In the genomic region with DNA sequence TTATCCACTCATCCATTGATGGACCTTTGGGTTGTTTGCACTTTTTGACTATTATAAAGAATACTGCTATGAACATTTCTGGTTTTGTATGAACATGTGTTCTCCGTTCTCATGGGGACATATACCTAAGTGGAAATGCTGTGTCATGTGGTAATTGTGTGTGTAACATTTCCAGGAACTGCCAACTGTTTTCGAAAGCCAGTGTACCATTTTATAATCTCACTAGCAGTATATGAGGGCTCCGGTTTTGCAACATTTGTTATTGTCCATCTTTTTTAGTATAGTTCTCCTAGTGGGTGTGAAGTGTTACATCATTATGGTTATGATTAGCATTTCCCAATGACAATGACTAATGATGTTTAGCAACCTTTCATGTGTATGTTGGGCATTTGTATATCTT, we compare ENCODE assay signal across 1 cellular context.
TF ChIP-seq lines count a peak whose summit lies in the region.

No MANE protein-coding gene starts in this region.

TF ChIP-seq in K562, 482 proteins besides CTCF, POLR2A, EP300 and RAD21 (continued from another document and continues in another):
- TF ChIP-seq ZKSCAN1 (IDR thresholded peaks at IDR 0.05; ENCODE audit: low read depth, low read length) = no peak
- no peak for TF ChIP-seq BCOR (IDR thresholded peaks at IDR 0.05)
- TF ChIP-seq, protein P1, sequence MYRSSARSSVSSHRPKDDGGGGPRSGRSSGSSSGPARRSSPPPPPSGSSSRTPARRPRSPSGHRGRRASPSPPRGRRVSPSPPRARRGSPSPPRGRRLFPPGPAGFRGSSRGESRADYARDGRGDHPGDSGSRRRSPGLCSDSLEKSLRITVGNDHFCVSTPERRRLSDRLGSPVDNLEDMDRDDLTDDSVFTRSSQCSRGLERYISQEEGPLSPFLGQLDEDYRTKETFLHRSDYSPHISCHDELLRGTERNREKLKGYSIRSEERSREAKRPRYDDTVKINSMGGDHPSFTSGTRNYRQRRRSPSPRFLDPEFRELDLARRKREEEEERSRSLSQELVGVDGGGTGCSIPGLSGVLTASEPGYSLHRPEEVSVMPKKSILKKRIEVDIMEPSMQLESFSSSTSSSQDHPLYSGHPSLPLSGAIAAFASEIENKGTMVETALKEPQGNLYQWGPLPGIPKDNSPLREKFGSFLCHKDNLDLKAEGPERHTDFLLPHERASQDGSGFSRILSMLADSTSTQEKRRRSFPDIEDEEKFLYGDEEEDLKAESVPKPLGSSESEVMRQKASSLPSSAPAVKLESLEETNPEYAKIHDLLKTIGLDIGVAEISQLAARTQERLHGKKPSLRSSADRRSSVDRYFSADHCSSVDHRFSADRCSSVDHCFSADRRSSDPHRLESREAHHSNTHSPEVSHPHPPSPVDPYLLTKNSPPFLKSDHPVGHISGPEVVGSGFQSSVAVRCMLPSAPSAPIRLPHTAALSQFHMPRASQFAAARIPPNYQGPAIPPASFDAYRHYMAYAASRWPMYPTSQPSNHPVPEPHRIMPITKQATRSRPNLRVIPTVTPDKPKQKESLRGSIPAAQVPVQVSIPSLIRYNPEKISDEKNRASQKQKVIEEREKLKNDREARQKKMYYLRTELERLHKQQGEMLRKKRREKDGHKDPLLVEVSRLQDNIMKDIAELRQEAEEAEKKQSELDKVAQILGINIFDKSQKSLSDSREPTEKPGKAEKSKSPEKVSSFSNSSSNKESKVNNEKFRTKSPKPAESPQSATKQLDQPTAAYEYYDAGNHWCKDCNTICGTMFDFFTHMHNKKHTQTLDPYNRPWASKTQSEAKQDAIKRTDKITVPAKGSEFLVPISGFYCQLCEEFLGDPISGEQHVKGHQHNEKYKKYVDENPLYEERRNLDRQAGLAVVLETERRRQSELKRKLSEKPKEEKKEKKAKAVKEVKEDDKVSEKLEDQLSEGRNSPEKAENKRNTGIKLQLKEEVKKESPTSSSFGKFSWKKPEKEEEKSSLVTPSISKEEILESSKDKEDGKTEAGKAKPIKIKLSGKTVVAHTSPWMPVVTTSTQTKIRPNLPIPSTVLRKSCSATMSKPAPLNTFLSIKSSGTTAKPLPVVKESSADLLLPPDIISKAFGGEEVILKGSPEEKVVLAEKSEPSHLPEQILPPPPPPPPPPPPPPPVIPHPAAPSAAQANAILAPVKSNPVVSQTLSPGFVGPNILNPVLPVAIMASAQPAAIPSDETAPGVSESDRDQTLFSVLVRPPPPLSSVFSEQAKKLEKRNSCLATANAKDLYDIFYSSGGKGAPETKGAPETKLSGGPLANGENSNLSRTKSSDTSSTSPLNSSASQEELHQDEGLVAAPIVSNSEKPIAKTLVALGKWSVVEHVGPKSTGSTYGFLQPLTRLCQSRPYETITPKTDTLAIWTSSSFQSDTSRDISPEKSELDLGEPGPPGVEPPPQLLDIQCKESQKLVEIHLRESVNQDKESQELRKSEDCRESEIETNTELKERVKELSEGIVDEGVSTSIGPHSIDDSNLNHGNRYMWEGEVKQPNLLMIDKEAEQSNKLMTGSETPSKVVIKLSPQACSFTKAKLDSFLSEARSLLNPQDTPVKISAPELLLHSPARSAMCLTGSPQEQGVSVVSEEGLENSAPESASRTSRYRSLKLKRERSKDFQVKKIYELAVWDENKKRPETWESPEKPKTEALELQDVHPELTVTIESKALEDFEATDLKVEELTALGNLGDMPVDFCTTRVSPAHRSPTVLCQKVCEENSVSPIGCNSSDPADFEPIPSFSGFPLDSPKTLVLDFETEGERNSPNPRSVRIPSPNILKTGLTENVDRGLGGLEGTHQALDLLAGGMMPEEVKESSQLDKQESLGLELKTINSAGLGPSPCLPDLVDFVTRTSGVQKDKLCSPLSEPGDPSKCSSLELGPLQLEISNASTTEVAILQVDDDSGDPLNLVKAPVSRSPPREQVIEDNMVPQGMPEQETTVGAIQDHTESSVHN (IDR thresholded peaks at IDR 0.05; ENCODE audit: borderline replicate concordance in 1 of 2, low read depth in 1 of 2) = no peak
- TF ChIP-seq, protein P2, sequence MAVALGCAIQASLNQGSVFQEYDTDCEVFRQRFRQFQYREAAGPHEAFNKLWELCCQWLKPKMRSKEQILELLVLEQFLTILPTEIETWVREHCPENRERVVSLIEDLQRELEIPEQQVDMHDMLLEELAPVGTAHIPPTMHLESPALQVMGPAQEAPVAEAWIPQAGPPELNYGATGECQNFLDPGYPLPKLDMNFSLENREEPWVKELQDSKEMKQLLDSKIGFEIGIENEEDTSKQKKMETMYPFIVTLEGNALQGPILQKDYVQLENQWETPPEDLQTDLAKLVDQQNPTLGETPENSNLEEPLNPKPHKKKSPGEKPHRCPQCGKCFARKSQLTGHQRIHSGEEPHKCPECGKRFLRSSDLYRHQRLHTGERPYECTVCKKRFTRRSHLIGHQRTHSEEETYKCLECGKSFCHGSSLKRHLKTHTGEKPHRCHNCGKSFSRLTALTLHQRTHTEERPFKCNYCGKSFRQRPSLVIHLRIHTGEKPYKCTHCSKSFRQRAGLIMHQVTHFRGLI (CRISPR knock-in tag; IDR thresholded peaks at IDR 0.05) = no peak
- TF ChIP-seq GTF2A2 (tag; IDR thresholded peaks at IDR 0.05) = no peak
- no peak for TF ChIP-seq DDX20 (tag; IDR thresholded peaks at IDR 0.05; ENCODE audit: low read depth)
- TF ChIP-seq, protein P3, sequence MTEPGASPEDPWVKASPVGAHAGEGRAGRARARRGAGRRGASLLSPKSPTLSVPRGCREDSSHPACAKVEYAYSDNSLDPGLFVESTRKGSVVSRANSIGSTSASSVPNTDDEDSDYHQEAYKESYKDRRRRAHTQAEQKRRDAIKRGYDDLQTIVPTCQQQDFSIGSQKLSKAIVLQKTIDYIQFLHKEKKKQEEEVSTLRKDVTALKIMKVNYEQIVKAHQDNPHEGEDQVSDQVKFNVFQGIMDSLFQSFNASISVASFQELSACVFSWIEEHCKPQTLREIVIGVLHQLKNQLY (CRISPR knock-in tag; conservative IDR thresholded peaks at IDR 0.05) = no peak
- TF ChIP-seq, protein P4, sequence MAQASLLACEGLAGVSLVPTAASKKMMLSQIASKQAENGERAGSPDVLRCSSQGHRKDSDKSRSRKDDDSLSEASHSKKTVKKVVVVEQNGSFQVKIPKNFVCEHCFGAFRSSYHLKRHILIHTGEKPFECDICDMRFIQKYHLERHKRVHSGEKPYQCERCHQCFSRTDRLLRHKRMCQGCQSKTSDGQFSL (CRISPR knock-in tag; IDR thresholded peaks at IDR 0.05) = no peak
- TF ChIP-seq, protein P4 (tag; IDR thresholded peaks at IDR 0.05) = no peak
- TF ChIP-seq ZFX (CRISPR knock-in tag; IDR thresholded peaks at IDR 0.05) = no peak
- TF ChIP-seq JUNB (CRISPR knock-in tag; conservative IDR thresholded peaks at IDR 0.05) = no peak
- TF ChIP-seq EZH2 (IDR thresholded peaks at IDR 0.05; ENCODE audit: borderline replicate concordance, low read depth, low read length) = no peak
- TF ChIP-seq POLR2AphosphoS2 (IDR thresholded peaks at IDR 0.05; ENCODE audit: low read length) = no peak
- no peak for TF ChIP-seq PRPF4 (IDR thresholded peaks at IDR 0.05; ENCODE audit: insufficient read depth, low read depth, low read length, poor library complexity, severe bottlenecking)
- TF ChIP-seq CHD2 (IDR thresholded peaks at IDR 0.05; ENCODE audit: low read depth, low read length) = no peak
- TF ChIP-seq, protein P5, sequence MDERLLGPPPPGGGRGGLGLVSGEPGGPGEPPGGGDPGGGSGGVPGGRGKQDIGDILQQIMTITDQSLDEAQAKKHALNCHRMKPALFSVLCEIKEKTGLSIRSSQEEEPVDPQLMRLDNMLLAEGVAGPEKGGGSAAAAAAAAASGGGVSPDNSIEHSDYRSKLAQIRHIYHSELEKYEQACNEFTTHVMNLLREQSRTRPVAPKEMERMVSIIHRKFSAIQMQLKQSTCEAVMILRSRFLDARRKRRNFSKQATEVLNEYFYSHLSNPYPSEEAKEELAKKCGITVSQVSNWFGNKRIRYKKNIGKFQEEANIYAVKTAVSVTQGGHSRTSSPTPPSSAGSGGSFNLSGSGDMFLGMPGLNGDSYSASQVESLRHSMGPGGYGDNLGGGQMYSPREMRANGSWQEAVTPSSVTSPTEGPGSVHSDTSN (CRISPR knock-in tag; IDR thresholded peaks at IDR 0.05; ENCODE audit: low read depth) = no peak
- TF ChIP-seq, protein P5 (tag; conservative IDR thresholded peaks at IDR 0.05; ENCODE audit: low read depth) = peak; percentile 71
- peak; percentile 77 for TF ChIP-seq ZNF316 (IDR thresholded peaks at IDR 0.05)
- no peak for TF ChIP-seq TOE1 (IDR thresholded peaks at IDR 0.05; ENCODE audit: borderline replicate concordance)
- TF ChIP-seq TOE1 (CRISPR knock-in tag; IDR thresholded peaks at IDR 0.05; ENCODE audit: borderline replicate concordance, low read depth) = no peak
- TF ChIP-seq PPARD (CRISPR knock-in tag; IDR thresholded peaks at IDR 0.05) = no peak
- no peak; the same call in 1 of the 2 replicates for TF ChIP-seq RFX1 (IDR thresholded peaks at IDR 0.05)
- TF ChIP-seq MTA3 (IDR thresholded peaks at IDR 0.05; ENCODE audit: borderline replicate concordance) = no peak
- no peak for TF ChIP-seq ZNF444 (CRISPR knock-in tag; IDR thresholded peaks at IDR 0.05)
- TF ChIP-seq ZNF121 (CRISPR knock-in tag; conservative IDR thresholded peaks at IDR 0.05) = no peak
- TF ChIP-seq ZNF655 (CRISPR knock-in tag; IDR thresholded peaks at IDR 0.05) = no peak
- no peak for TF ChIP-seq E2F3 (CRISPR knock-in tag; IDR thresholded peaks at IDR 0.05)
- TF ChIP-seq LCOR (CRISPR knock-in tag; IDR thresholded peaks at IDR 0.05) = no peak
- TF ChIP-seq, protein P6, sequence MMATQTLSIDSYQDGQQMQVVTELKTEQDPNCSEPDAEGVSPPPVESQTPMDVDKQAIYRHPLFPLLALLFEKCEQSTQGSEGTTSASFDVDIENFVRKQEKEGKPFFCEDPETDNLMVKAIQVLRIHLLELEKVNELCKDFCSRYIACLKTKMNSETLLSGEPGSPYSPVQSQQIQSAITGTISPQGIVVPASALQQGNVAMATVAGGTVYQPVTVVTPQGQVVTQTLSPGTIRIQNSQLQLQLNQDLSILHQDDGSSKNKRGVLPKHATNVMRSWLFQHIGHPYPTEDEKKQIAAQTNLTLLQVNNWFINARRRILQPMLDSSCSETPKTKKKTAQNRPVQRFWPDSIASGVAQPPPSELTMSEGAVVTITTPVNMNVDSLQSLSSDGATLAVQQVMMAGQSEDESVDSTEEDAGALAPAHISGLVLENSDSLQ (IDR thresholded peaks at IDR 0.05) = peak; percentile 81
- no peak for TF ChIP-seq HDGF (IDR thresholded peaks at IDR 0.05)
- TF ChIP-seq, protein P7, sequence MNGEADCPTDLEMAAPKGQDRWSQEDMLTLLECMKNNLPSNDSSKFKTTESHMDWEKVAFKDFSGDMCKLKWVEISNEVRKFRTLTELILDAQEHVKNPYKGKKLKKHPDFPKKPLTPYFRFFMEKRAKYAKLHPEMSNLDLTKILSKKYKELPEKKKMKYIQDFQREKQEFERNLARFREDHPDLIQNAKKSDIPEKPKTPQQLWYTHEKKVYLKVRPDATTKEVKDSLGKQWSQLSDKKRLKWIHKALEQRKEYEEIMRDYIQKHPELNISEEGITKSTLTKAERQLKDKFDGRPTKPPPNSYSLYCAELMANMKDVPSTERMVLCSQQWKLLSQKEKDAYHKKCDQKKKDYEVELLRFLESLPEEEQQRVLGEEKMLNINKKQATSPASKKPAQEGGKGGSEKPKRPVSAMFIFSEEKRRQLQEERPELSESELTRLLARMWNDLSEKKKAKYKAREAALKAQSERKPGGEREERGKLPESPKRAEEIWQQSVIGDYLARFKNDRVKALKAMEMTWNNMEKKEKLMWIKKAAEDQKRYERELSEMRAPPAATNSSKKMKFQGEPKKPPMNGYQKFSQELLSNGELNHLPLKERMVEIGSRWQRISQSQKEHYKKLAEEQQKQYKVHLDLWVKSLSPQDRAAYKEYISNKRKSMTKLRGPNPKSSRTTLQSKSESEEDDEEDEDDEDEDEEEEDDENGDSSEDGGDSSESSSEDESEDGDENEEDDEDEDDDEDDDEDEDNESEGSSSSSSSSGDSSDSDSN (IDR thresholded peaks at IDR 0.05; ENCODE audit: borderline replicate concordance in 1 of 2, low read depth in 2 of 2, low read length in 2 of 2) = no peak
- TF ChIP-seq NCOA2 (IDR thresholded peaks at IDR 0.05; ENCODE audit: partially characterized antibody in 2 of 2) = no peak
- TF ChIP-seq CBFA2T2 (conservative IDR thresholded peaks at IDR 0.05) = no peak
- TF ChIP-seq HEY1 (CRISPR knock-in tag; IDR thresholded peaks at IDR 0.05; ENCODE audit: borderline replicate concordance) = no peak
- TF ChIP-seq NFATC3 (IDR thresholded peaks at IDR 0.05) = no peak
- TF ChIP-seq PCBP1 (IDR thresholded peaks at IDR 0.05; ENCODE audit: low read depth, low read length, poor library complexity, severe bottlenecking) = no peak
- no peak for TF ChIP-seq DMBX1 (CRISPR knock-in tag; IDR thresholded peaks at IDR 0.05; ENCODE audit: borderline replicate concordance)
- TF ChIP-seq HCFC1 (IDR thresholded peaks at IDR 0.05; ENCODE audit: low read depth, low read length) = no peak
- no peak for TF ChIP-seq ZNF436 (CRISPR knock-in tag; IDR thresholded peaks at IDR 0.05)
- TF ChIP-seq TCF3 (CRISPR knock-in tag; IDR thresholded peaks at IDR 0.05) = no peak
- TF ChIP-seq CTBP1 (IDR thresholded peaks at IDR 0.05; ENCODE audit: borderline replicate concordance) = no peak
- TF ChIP-seq IFI16 (CRISPR knock-in tag; IDR thresholded peaks at IDR 0.05) = no peak
- TF ChIP-seq ELK3 (CRISPR knock-in tag; IDR thresholded peaks at IDR 0.05) = no peak
- no peak for TF ChIP-seq BDP1 (IDR thresholded peaks at IDR 0.05; ENCODE audit: insufficient read depth, insufficient read length)
- no peak for TF ChIP-seq ZC3H4 (CRISPR knock-in tag; IDR thresholded peaks at IDR 0.05; ENCODE audit: borderline replicate concordance)
